1 cellular context compared by ENCODE assay signal in the genomic region with DNA sequence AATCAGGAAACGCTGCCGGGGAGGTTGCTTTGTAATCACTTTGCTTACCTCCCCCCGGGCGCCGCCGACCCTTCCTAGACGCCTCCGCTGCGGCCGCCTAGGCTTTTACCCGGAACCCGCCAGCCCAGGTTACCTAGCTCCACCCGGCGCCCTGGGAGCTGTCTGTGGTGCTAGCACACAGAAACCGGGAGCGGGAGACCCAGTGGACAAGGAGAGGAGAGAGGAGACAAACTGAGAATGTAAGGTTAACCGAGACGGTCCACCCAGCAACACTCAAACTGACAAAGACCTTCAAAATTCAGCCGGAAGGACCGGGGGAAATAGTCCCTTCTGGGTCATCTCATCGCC.
TF ChIP-seq lines count a peak whose summit lies in the region.

No MANE protein-coding gene starts in this region.

TF ChIP-seq in HepG2, 621 proteins besides CTCF, POLR2A, EP300 and RAD21 (continued from another document and continues in another):
- TF ChIP-seq, protein P1, sequence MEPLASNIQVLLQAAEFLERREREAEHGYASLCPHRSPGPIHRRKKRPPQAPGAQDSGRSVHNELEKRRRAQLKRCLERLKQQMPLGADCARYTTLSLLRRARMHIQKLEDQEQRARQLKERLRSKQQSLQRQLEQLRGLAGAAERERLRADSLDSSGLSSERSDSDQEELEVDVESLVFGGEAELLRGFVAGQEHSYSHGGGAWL (CRISPR knock-in tag; IDR thresholded peaks at IDR 0.05), result no peak
- peak; percentile 82; the same call in 1 of the 2 replicates for TF ChIP-seq NKX3-1 (CRISPR knock-in tag; IDR thresholded peaks at IDR 0.05)
- 0 out of 2 replicates have a peak, but pooled peaks have one; percentile 37 for TF ChIP-seq ZNF264 (CRISPR knock-in tag; IDR thresholded peaks at IDR 0.05)
- TF ChIP-seq ZNF530 (CRISPR knock-in tag; IDR thresholded peaks at IDR 0.05; ENCODE audit: low read depth), result no peak
- TF ChIP-seq TEF (CRISPR knock-in tag; IDR thresholded peaks at IDR 0.05), result 0 out of 2 replicates have a peak, but pooled peaks have one; percentile 45
- peak; percentile 30; the same call in 1 of the 2 replicates for TF ChIP-seq ZBTB20 (CRISPR knock-in tag; IDR thresholded peaks at IDR 0.05; ENCODE audit: borderline replicate concordance, low read depth)
- TF ChIP-seq WIZ (CRISPR knock-in tag; IDR thresholded peaks at IDR 0.05), result peak; percentile 90; the same call in 1 of the 2 replicates
- no peak for TF ChIP-seq ARID2 (CRISPR knock-in tag; IDR thresholded peaks at IDR 0.05; ENCODE audit: borderline replicate concordance)
- TF ChIP-seq ZNF160 (CRISPR knock-in tag; IDR thresholded peaks at IDR 0.05), result peak; percentile 30; the same call in 1 of the 2 replicates
- no peak for TF ChIP-seq ARNT2 (CRISPR knock-in tag; IDR thresholded peaks at IDR 0.05; ENCODE audit: low read depth)
- TF ChIP-seq CCAR2 (optimal IDR thresholded peaks at IDR 0.05; ENCODE audit: low read depth, low read length), result no peak
- TF ChIP-seq THYN1 (CRISPR knock-in tag; IDR thresholded peaks at IDR 0.05; ENCODE audit: borderline replicate concordance, low read depth), result no peak
- TF ChIP-seq ONECUT2 (CRISPR knock-in tag; IDR thresholded peaks at IDR 0.05), result no peak
- peak; percentile 29; the same call in 1 of the 2 replicates for TF ChIP-seq FOXK1 (CRISPR knock-in tag; IDR thresholded peaks at IDR 0.05; ENCODE audit: borderline replicate concordance, low read depth)
- TF ChIP-seq ZSCAN9 (CRISPR knock-in tag; IDR thresholded peaks at IDR 0.05; ENCODE audit: borderline replicate concordance), result 0 out of 2 replicates have a peak, but pooled peaks have one; percentile 34
- no peak for TF ChIP-seq NR2F6 (IDR thresholded peaks at IDR 0.05)
- no peak for TF ChIP-seq NR2F6 (CRISPR knock-in tag; IDR thresholded peaks at IDR 0.05)
- TF ChIP-seq, protein P2, sequence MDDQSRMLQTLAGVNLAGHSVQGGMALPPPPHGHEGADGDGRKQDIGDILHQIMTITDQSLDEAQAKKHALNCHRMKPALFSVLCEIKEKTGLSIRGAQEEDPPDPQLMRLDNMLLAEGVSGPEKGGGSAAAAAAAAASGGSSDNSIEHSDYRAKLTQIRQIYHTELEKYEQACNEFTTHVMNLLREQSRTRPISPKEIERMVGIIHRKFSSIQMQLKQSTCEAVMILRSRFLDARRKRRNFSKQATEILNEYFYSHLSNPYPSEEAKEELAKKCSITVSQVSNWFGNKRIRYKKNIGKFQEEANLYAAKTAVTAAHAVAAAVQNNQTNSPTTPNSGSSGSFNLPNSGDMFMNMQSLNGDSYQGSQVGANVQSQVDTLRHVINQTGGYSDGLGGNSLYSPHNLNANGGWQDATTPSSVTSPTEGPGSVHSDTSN (CRISPR knock-in tag; IDR thresholded peaks at IDR 0.05; ENCODE audit: borderline replicate concordance), result no peak
- TF ChIP-seq, protein P3, sequence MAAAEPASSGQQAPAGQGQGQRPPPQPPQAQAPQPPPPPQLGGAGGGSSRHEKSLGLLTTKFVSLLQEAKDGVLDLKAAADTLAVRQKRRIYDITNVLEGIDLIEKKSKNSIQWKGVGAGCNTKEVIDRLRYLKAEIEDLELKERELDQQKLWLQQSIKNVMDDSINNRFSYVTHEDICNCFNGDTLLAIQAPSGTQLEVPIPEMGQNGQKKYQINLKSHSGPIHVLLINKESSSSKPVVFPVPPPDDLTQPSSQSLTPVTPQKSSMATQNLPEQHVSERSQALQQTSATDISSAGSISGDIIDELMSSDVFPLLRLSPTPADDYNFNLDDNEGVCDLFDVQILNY (CRISPR knock-in tag; conservative IDR thresholded peaks at IDR 0.05), result 0 out of 2 replicates have a peak, but pooled peaks have one; percentile 36
- no peak for TF ChIP-seq PREB (CRISPR knock-in tag; IDR thresholded peaks at IDR 0.05)
- TF ChIP-seq ELF3 (CRISPR knock-in tag; IDR thresholded peaks at IDR 0.05), result peak; percentile 49; the same call in 1 of the 2 replicates
- TF ChIP-seq MXD1 (CRISPR knock-in tag; IDR thresholded peaks at IDR 0.05), result no peak
- TF ChIP-seq ZNF629 (CRISPR knock-in tag; conservative IDR thresholded peaks at IDR 0.05), result no peak
- TF ChIP-seq EHMT2 (IDR thresholded peaks at IDR 0.05; ENCODE audit: borderline replicate concordance, low read depth, low read length), result peak; percentile 50; the same call in 1 of the 2 replicates
- TF ChIP-seq HNF4A (CRISPR knock-in tag; IDR thresholded peaks at IDR 0.05), result no peak
- TF ChIP-seq, protein P4, sequence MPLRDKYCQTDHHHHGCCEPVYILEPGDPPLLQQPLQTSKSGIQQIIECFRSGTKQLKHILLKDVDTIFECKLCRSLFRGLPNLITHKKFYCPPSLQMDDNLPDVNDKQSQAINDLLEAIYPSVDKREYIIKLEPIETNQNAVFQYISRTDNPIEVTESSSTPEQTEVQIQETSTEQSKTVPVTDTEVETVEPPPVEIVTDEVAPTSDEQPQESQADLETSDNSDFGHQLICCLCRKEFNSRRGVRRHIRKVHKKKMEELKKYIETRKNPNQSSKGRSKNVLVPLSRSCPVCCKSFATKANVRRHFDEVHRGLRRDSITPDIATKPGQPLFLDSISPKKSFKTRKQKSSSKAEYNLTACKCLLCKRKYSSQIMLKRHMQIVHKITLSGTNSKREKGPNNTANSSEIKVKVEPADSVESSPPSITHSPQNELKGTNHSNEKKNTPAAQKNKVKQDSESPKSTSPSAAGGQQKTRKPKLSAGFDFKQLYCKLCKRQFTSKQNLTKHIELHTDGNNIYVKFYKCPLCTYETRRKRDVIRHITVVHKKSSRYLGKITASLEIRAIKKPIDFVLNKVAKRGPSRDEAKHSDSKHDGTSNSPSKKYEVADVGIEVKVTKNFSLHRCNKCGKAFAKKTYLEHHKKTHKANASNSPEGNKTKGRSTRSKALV (CRISPR knock-in tag; IDR thresholded peaks at IDR 0.05), result peak; percentile 57; the same call in 1 of the 2 replicates
- TF ChIP-seq, protein P5, sequence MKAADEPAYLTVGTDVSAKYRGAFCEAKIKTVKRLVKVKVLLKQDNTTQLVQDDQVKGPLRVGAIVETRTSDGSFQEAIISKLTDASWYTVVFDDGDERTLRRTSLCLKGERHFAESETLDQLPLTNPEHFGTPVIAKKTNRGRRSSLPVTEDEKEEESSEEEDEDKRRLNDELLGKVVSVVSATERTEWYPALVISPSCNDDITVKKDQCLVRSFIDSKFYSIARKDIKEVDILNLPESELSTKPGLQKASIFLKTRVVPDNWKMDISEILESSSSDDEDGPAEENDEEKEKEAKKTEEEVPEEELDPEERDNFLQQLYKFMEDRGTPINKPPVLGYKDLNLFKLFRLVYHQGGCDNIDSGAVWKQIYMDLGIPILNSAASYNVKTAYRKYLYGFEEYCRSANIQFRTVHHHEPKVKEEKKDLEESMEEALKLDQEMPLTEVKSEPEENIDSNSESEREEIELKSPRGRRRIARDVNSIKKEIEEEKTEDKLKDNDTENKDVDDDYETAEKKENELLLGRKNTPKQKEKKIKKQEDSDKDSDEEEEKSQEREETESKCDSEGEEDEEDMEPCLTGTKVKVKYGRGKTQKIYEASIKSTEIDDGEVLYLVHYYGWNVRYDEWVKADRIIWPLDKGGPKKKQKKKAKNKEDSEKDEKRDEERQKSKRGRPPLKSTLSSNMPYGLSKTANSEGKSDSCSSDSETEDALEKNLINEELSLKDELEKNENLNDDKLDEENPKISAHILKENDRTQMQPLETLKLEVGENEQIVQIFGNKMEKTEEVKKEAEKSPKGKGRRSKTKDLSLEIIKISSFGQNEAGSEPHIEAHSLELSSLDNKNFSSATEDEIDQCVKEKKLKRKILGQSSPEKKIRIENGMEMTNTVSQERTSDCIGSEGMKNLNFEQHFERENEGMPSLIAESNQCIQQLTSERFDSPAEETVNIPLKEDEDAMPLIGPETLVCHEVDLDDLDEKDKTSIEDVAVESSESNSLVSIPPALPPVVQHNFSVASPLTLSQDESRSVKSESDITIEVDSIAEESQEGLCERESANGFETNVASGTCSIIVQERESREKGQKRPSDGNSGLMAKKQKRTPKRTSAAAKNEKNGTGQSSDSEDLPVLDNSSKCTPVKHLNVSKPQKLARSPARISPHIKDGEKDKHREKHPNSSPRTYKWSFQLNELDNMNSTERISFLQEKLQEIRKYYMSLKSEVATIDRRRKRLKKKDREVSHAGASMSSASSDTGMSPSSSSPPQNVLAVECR (CRISPR knock-in tag; IDR thresholded peaks at IDR 0.05; ENCODE audit: borderline replicate concordance), result no peak
- no peak for TF ChIP-seq U2AF2 (IDR thresholded peaks at IDR 0.05; ENCODE audit: low read depth, low read length)
- 0 out of 2 replicates have a peak, but pooled peaks have one; percentile 9 for TF ChIP-seq MXD4 (CRISPR knock-in tag; IDR thresholded peaks at IDR 0.05)
- no peak for TF ChIP-seq ZNF83 (CRISPR knock-in tag; IDR thresholded peaks at IDR 0.05; ENCODE audit: borderline replicate concordance)
- TF ChIP-seq, protein P6, sequence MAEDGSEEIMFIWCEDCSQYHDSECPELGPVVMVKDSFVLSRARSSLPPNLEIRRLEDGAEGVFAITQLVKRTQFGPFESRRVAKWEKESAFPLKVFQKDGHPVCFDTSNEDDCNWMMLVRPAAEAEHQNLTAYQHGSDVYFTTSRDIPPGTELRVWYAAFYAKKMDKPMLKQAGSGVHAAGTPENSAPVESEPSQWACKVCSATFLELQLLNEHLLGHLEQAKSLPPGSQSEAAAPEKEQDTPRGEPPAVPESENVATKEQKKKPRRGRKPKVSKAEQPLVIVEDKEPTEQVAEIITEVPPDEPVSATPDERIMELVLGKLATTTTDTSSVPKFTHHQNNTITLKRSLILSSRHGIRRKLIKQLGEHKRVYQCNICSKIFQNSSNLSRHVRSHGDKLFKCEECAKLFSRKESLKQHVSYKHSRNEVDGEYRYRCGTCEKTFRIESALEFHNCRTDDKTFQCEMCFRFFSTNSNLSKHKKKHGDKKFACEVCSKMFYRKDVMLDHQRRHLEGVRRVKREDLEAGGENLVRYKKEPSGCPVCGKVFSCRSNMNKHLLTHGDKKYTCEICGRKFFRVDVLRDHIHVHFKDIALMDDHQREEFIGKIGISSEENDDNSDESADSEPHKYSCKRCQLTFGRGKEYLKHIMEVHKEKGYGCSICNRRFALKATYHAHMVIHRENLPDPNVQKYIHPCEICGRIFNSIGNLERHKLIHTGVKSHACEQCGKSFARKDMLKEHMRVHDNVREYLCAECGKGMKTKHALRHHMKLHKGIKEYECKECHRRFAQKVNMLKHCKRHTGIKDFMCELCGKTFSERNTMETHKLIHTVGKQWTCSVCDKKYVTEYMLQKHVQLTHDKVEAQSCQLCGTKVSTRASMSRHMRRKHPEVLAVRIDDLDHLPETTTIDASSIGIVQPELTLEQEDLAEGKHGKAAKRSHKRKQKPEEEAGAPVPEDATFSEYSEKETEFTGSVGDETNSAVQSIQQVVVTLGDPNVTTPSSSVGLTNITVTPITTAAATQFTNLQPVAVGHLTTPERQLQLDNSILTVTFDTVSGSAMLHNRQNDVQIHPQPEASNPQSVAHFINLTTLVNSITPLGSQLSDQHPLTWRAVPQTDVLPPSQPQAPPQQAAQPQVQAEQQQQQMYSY (CRISPR knock-in tag; IDR thresholded peaks at IDR 0.05), result no peak
- no peak for TF ChIP-seq FOXO1 (CRISPR knock-in tag; IDR thresholded peaks at IDR 0.05)
- 0 out of 2 replicates have a peak, but pooled peaks have one; percentile 27 for TF ChIP-seq SP4 (CRISPR knock-in tag; IDR thresholded peaks at IDR 0.05)
- TF ChIP-seq AGO1 (IDR thresholded peaks at IDR 0.05; ENCODE audit: low read depth, low read length, poor library complexity, severe bottlenecking), result no peak
- no peak for TF ChIP-seq ZNF362 (CRISPR knock-in tag; IDR thresholded peaks at IDR 0.05; ENCODE audit: borderline replicate concordance)
- TF ChIP-seq ZNF709 (CRISPR knock-in tag; IDR thresholded peaks at IDR 0.05), result 0 out of 2 replicates have a peak, but pooled peaks have one; percentile 49
